Comparison of ENCODE assay signal across 32 cellular contexts in the genomic region with DNA sequence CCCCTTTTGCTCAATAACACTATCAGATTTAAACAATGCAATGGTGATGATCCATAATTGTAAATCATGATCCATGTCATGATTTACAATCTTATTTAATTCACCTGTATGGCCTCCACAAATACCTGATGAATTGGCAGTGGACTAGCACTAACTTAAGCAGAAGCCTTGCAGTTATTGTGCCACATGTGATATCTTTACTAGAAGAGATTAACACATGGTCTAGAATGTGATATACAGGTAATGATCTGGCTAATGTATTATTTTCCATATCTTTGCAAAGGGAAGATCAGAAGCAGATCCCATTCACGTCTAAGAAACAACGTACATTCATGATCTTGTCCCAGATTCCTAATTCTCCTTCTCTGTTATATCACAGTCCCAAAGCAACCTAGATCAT.
A peak's percentile ranks its signal among the peaks of the same experiment; 100 is the strongest.
DNase-seq lines count a peak whose midpoint lies in the region; ATAC-seq, FAIRE-seq and TF ChIP-seq lines count a peak whose summit lies in the region.
"Had no signal": no experiment of that assay in that cellular context is flagged by ENCODE, and none has a peak within 500 bp of the region (broad histone marks: within the 10 kb centered on the region; RNA-seq: fewer than 3 reads in every experiment).

No MANE protein-coding gene starts in this region.

- no peak for TF ChIP-seq RAD21 in HepG2 (CRISPR knock-in tag; IDR thresholded peaks at IDR 0.05)

- H3K4me1 ChIP-seq in HepG2 (ENCODE audit: insufficient read depth, low read length) (no peaks in the 10 kb centered on the region), right lobe of liver (no peaks in the 10 kb centered on the region)
- H3K4me1 ChIP-seq: A549; BE2C; BLaER1; BLaER1 treated with 17β-estradiol and CSF1 and Interleukin-3, amounts not matched to agents 10 nM and 100 nM; Caco-2 had no signal

- H3K4me3 ChIP-seq in HepG2 (replicated peaks in 1 of 3; ENCODE audit: insufficient read depth in 1 of 3, low read depth in 2 of 3, low read length in 3 of 3) (no peak overlapping the region), right lobe of liver (no peak overlapping the region)
- H3K4me3 ChIP-seq: A549; BLaER1; BLaER1 treated with 17β-estradiol and CSF1 and Interleukin-3, amounts not matched to agents 10 nM and 100 nM had no signal

- in situ Hi-C loops in HepG2 (cut with HindIII; ENCODE audit: extremely low pct_ligation_motif_present, low pct_unique_long_range_greater_than_20kb) = no loop called here

- TF ChIP-seq CTCF in HepG2 (CRISPR knock-in tag; IDR thresholded peaks at IDR 0.05) (no peak), right lobe of liver (IDR thresholded peaks at IDR 0.05) (no peak), D721Med (IDR thresholded peaks at IDR 0.05; ENCODE audit: insufficient read depth, missing control alignments) (no peak)

- H3K36me3 ChIP-seq in HepG2 (replicated peaks in 1 of 2; ENCODE audit: control insufficient read depth in 1 of 2, insufficient read depth in 2 of 2, low read length in 2 of 2) (no peaks in the 10 kb centered on the region), right lobe of liver (no peaks in the 10 kb centered on the region)
- H3K36me3 ChIP-seq: BE2C; BLaER1; BLaER1 treated with 17β-estradiol and CSF1 and Interleukin-3, amounts not matched to agents 10 nM and 100 nM had no signal

- H3K9ac ChIP-seq in HepG2 (ENCODE audit: insufficient read depth, low read depth, low read length) = no peak overlapping the region
- H3K9ac ChIP-seq: BLaER1; BLaER1 treated with 17β-estradiol and CSF1 and Interleukin-3, amounts not matched to agents 10 nM and 100 nM had no signal

- CTCF ChIA-PET in HepG2 (lab: Yijun Ruan, JAX; ENCODE audit: low intra/inter-chr PET ratio, low total read pairs) = no interaction called here

- POLR2A ChIA-PET in HepG2 (lab: Yijun Ruan, JAX) = no interaction called here

- H3K27ac ChIP-seq in HepG2 (ENCODE audit: extremely low read length, insufficient read depth, low read length) (no peak overlapping the region), right lobe of liver (no peak overlapping the region)
- H3K27ac ChIP-seq: 22Rv1; A549; BLaER1; BLaER1 treated with 17β-estradiol and CSF1 and Interleukin-3, amounts not matched to agents 10 nM and 100 nM; C4-2B had no signal

- no peak for DNase-seq in HepG2 (ENCODE audit: low spot score)
- DNase-seq in right lobe of liver = no peak
- DNase-seq in D721Med (ENCODE audit: insufficient read length, low spot score) = no peak
- no peak for DNase-seq in urothelium cell line (ENCODE audit: low spot score)
- DNase-seq in NCI-H226 = no peak
- DNase-seq: 8988T; ACHN; AML-193; BE2C; C1 segment of cervical spinal cord; Caco-2; Calu3; CD4-positive, alpha-beta memory T cell; CD4-positive, alpha-beta T cell; CD4-positive, CD25-positive, alpha-beta regulatory T cell; CD8-positive, alpha-beta memory T cell; CD8-positive, alpha-beta T cell; COR-L47; DMS 273 treated with DMSO at 0.1 percent for 48 hours; DMS153; DMS53; DMS79; DMS79 treated with DMSO at 0.1 percent for 48 hours; DND-41; EL had no signal

- TF ChIP-seq EP300 in HepG2 (IDR thresholded peaks at IDR 0.05; ENCODE audit: low read depth in 2 of 2, low read length in 2 of 2) = no peak
- TF ChIP-seq EP300 in HepG2 (CRISPR knock-in tag; IDR thresholded peaks at IDR 0.05; ENCODE audit: borderline replicate concordance) = no peak

- no peaks in the 10 kb centered on the region; a peak in 1 of 5 replicates for H3K27me3 ChIP-seq in HepG2 (ENCODE audit: control insufficient read depth in 1 of 2, insufficient read depth in 2 of 2, low read length in 2 of 2)
- no peaks in the 10 kb centered on the region for H3K27me3 ChIP-seq in right lobe of liver
- H3K27me3 ChIP-seq: BE2C; BLaER1; BLaER1 treated with 17β-estradiol and CSF1 and Interleukin-3, amounts not matched to agents 10 nM and 100 nM had no signal

- H3K79me2 ChIP-seq in HepG2 (ENCODE audit: insufficient read depth, low read length) = no peaks in the 10 kb centered on the region

- intact Hi-C loops in HepG2 (cut with micrococcal nuclease; ENCODE audit: unreplicated experiment) (no loop called here), right lobe of liver (cut with DNase I) (no loop called here)

- no peak overlapping the region for H3K4me2 ChIP-seq in HepG2 (ENCODE audit: low read depth, low read length)
- H3K4me2 ChIP-seq: A549; BLaER1; BLaER1 treated with 17β-estradiol and CSF1 and Interleukin-3, amounts not matched to agents 10 nM and 100 nM had no signal

- no peak for TF ChIP-seq POLR2A in HepG2 (IDR thresholded peaks at IDR 0.05; ENCODE audit: insufficient read depth in 1 of 2, low read depth in 2 of 2, low read length in 2 of 2)
- TF ChIP-seq POLR2A in right lobe of liver (IDR thresholded peaks at IDR 0.05) = no peak

- no peak overlapping the region for H2AFZ ChIP-seq in HepG2 (ENCODE audit: low read length)

- FAIRE-seq in HepG2 (lab: Jason Lieb, UNC) (no peak), D721Med (lab: Jason Lieb, UNC) (peak; percentile 61), urothelium cell line (lab: Jason Lieb, UNC) (peak; percentile 32)
- FAIRE-seq: A204.1, A549 had no signal

- 0 out of 2 replicates have a peak, but pooled peaks cover 7% of the 10 kb centered on the region for H3K9me3 ChIP-seq in HepG2 (ENCODE audit: low read length)
- H3K9me3 ChIP-seq in right lobe of liver = no peaks in the 10 kb centered on the region
- H3K9me3 ChIP-seq: A549, BE2C, Caco-2 had no signal

- ATAC-seq in HepG2 (no peak), right lobe of liver (no peak), GM18907 (IDR thresholded peaks at IDR 0.05; ENCODE audit: unreplicated experiment) (no peak)
- ATAC-seq: A549; CD8-positive, alpha-beta T cell had no signal

- WGBS in HepG2 (ENCODE audit: low lambda C conversion rate) = 10% methylated on average over 2 of the region's 2 CpGs
- 71% methylated on average over 2 of the region's 2 CpGs for WGBS in right lobe of liver (ENCODE audit: insufficient coverage, low coverage, low lambda C conversion rate, missing lambda C conversion rate)

- H4K20me1 ChIP-seq in HepG2 (ENCODE audit: insufficient read depth, low read length) = no peaks in the 10 kb centered on the region
- H4K20me1 ChIP-seq: BLaER1; BLaER1 treated with 17β-estradiol and CSF1 and Interleukin-3, amounts not matched to agents 10 nM and 100 nM had no signal

- no TSS peak for BruUV-seq in HepG2 (replicated peaks; lab: Mats Ljungman, UMichigan)

TF ChIP-seq in HepG2, 621 proteins besides CTCF, POLR2A, EP300 and RAD21:
- TF ChIP-seq HOXA9 (CRISPR knock-in tag; IDR thresholded peaks at IDR 0.05; ENCODE audit: borderline replicate concordance) (no peak), HINFP (CRISPR knock-in tag; IDR thresholded peaks at IDR 0.05; ENCODE audit: low read depth) (no peak), ZNF333 (CRISPR knock-in tag; IDR thresholded peaks at IDR 0.05; ENCODE audit: borderline replicate concordance) (no peak), ZZZ3 (CRISPR knock-in tag; IDR thresholded peaks at IDR 0.05; ENCODE audit: borderline replicate concordance) (no peak), ZNF331 (CRISPR knock-in tag; IDR thresholded peaks at IDR 0.05) (no peak)
- TF ChIP-seq, protein P1, sequence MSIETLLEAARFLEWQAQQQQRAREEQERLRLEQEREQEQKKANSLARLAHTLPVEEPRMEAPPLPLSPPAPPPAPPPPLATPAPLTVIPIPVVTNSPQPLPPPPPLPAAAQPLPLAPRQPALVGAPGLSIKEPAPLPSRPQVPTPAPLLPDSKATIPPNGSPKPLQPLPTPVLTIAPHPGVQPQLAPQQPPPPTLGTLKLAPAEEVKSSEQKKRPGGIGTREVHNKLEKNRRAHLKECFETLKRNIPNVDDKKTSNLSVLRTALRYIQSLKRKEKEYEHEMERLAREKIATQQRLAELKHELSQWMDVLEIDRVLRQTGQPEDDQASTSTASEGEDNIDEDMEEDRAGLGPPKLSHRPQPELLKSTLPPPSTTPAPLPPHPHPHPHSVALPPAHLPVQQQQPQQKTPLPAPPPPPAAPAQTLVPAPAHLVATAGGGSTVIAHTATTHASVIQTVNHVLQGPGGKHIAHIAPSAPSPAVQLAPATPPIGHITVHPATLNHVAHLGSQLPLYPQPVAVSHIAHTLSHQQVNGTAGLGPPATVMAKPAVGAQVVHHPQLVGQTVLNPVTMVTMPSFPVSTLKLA (IDR thresholded peaks at IDR 0.05) = peak; percentile 99
